14 cellular contexts compared by ENCODE assay signal in genomic region chr2:18701546-18701945, GRCh38.
A peak's percentile ranks its signal among the peaks of the same experiment; 100 is the strongest.
DNase-seq lines count a peak whose midpoint lies in the region; ATAC-seq and TF ChIP-seq lines count a peak whose summit lies in the region.
"Had no signal": no experiment of that assay in that cellular context is flagged by ENCODE, and none has a peak within 500 bp of the region (broad histone marks: within the 10 kb centered on the region; RNA-seq: fewer than 3 reads in every experiment).

No MANE protein-coding gene starts in this region.

- intact Hi-C loops in Right ventricle myocardium superior (cut with DNase I) = no loop called here

- no peaks in the 10 kb centered on the region for H3K27me3 ChIP-seq in H7 (ENCODE audit: control insufficient read depth, insufficient read depth, low read length)

- no peak overlapping the region for H3K4me3 ChIP-seq in H7 (ENCODE audit: insufficient read depth, low read depth, low read length)

- ATAC-seq in omental fat pad (ENCODE audit: low FRiP score) (peak; percentile 48), HG02610 (IDR thresholded peaks at IDR 0.05; ENCODE audit: unreplicated experiment) (no peak), Right ventricle myocardium superior (ENCODE audit: poor library complexity) (no peak)
- ATAC-seq: CD8-positive, alpha-beta T cell; HCT116 had no signal

- DNase-seq in EH (ENCODE audit: low read depth) (peak; percentile 2), NCI-H446 treated with DMSO at 0.1 percent for 48 hours (lab: John Stamatoyannopoulos, UW) (peak; percentile 16), dermis microvascular lymphatic vessel endothelial cell (ENCODE audit: low read depth in 2 of 2) (peak; percentile 12 to 52), omental fat pad (ENCODE audit: low spot score) (no peak), H7 (no peak), Right ventricle myocardium superior (no peak), NOMO-1 treated with dmso at 0.1 percent for 144 hours (lab: John Stamatoyannopoulos, UW; ENCODE audit: unreplicated experiment) (no peak)
- DNase-seq: CD8-positive, alpha-beta T cell; COR-L47; DMS153; DMS79 treated with DMSO at 0.1 percent for 48 hours; GDM1 had no signal

- no peak for TF ChIP-seq CTCF in omental fat pad (IDR thresholded peaks at IDR 0.05)

- no peaks in the 10 kb centered on the region for H3K36me3 ChIP-seq in H7 (replicated peaks; ENCODE audit: control insufficient read depth, insufficient read depth, low read length)

Comparison
In these comparisons a context has a peak if more than half of its experiments do, and no peak if none do; other contexts are left out.
1. DNase-seq: peak in EH (single experiment), NCI-H446 treated with DMSO at 0.1 percent for 48 hours (single experiment) and dermis microvascular lymphatic vessel endothelial cell (2 of 2); none in omental fat pad (single experiment), H7 (single experiment), Right ventricle myocardium superior (single experiment) and NOMO-1 treated with dmso at 0.1 percent for 144 hours (single experiment).